In the genomic region with DNA sequence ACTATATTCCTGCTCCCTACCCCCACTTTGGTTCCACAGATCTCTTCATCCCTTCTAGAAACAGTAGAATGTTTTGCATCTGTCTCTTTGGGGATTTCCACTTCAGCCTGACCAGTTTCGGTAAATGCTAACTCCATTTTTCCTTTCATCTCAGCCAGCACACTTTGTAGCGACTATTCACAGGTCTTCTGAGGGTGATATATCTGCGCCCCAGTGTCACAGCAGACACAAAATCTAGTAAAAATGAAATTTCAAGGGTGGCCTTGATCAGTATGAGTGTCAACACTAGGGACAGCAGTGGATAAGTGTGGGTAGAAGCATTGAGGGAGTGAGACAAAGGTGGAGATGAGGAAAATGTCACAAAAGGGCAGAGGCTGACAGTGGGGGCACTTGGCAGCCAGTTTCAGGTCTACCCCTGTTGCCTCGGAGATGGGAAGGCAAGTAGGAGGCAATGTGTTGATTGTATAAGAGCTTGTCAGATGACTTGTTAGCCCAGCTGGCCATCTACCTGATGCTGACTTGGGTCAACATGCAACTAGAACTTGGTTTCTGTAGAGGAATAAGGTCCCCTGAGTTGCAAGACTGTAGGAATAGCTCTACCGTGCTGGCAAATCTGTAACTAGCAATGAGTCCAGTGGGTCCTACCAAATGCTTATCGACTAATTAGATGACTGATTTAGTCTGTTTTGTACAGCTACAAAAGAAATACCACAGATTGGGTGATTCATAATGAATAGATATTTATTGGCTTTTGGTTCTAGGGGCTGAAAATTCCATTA, we compare ENCODE assay signal across 11 cellular contexts.
DNase-seq lines count a peak whose midpoint lies in the region; ATAC-seq, FAIRE-seq and TF ChIP-seq lines count a peak whose summit lies in the region.
"Had no signal": no experiment of that assay in that cellular context is flagged by ENCODE, and none has a peak within 500 bp of the region (broad histone marks: within the 10 kb centered on the region; RNA-seq: fewer than 3 reads in every experiment).

No MANE protein-coding gene starts in this region.

- peak; percentile 64 for FAIRE-seq in GM12878 (lab: Jason Lieb, UNC)

- H3K79me2 ChIP-seq in GM12878 (ENCODE audit: control insufficient read depth, insufficient read depth, low read length) = no peaks in the 10 kb centered on the region

- peak overlapping the region; percentile 78 for H3K4me2 ChIP-seq in GM12878 (ENCODE audit: control insufficient read depth, insufficient read depth)

- no peak for TF ChIP-seq POLR2A in GM12878 (IDR thresholded peaks at IDR 0.05; ENCODE audit: low read depth, low read length)
- no peak for TF ChIP-seq POLR2A in tibial nerve (IDR thresholded peaks at IDR 0.05)

- TF ChIP-seq RAD21 in GM12878 (IDR thresholded peaks at IDR 0.05; ENCODE audit: insufficient read depth, low read depth, low read length) = no peak

- no peaks in the 10 kb centered on the region for H4K20me1 ChIP-seq in GM12878 (ENCODE audit: control insufficient read depth, insufficient read depth)

- RAD21 ChIA-PET in GM12878 (lab: Charles Lee; ENCODE audit: unreplicated experiment) = interaction anchor here (0.6 to 17.6 kb wide), 41 partner anchors 8 to 324 kb away, joined by 3 to 348 read pairs (median 9); a partner anchor contains a TSS

- 2% methylated on average over 6 of the region's 6 CpGs for WGBS in GM12878 (ENCODE audit: insufficient coverage, insufficient replicate concordance, low lambda C conversion rate, missing lambda C conversion rate)
- WGBS in tibial nerve, 2 donors = 86 to 90% methylated on average over 6 of the region's 6 CpGs

- TF ChIP-seq EP300 in GM12878 (IDR thresholded peaks at IDR 0.05; ENCODE audit: borderline replicate concordance in 1 of 2, control insufficient read depth in 1 of 2, low read depth in 2 of 2, low read length in 2 of 2) = peak; percentile 61 to 68; a peak in 3 of 4 replicates
- TF ChIP-seq EP300 in tibial nerve (IDR thresholded peaks at IDR 0.05) = no peak

- no peaks in the 10 kb centered on the region for H3K27me3 ChIP-seq in GM12878 (replicated peaks in 1 of 2; ENCODE audit: control insufficient read depth in 2 of 2, insufficient read depth in 2 of 2, low read length in 1 of 2)
- H3K27me3 ChIP-seq in tibial nerve = no peaks in the 10 kb centered on the region

- SMC1A ChIA-PET in GM12878 (lab: Charles Lee; ENCODE audit: uncharacterized antibody, unreplicated experiment) = interaction anchor here (0.7 to 24.6 kb wide), 57 partner anchors 10 to 323 kb away, joined by 3 to 961 read pairs (median 6); a partner anchor contains a TSS

- no peak overlapping the region; the same call in 1 of the 2 replicates for H3K9ac ChIP-seq in GM12878 (ENCODE audit: control insufficient read depth, insufficient read depth, low read length)

- ATAC-seq in GM21423 (IDR thresholded peaks at IDR 0.05; ENCODE audit: unreplicated experiment) (peak; percentile 27), HG03442 (IDR thresholded peaks at IDR 0.05; ENCODE audit: unreplicated experiment) (peak; percentile 35), GM12878 (peak; percentile 55)
- ATAC-seq: heart left ventricle had no signal

- BruUV-seq in GM12878 (replicated peaks; lab: Mats Ljungman, UMichigan) = TSS peak; percentile 82

- in situ Hi-C loops in GM12878 (cut with MboI) = loop anchor here (5.0 kb wide), 1 partner anchor 320 kb away; no protein-coding TSS in a partner anchor

- H3K36me3 ChIP-seq in GM12878 (ENCODE audit: control insufficient read depth in 2 of 2, insufficient read depth in 2 of 2, low read length in 1 of 2) (no peaks in the 10 kb centered on the region), tibial nerve (no peaks in the 10 kb centered on the region)
- H3K36me3 ChIP-seq: heart left ventricle had no signal

- H3K27ac ChIP-seq in GM12878 (ENCODE audit: control insufficient read depth, insufficient read depth) (peak overlapping the region; percentile 75), tibial nerve (no peak overlapping the region)

- CTCF ChIA-PET in GM12878 (lab: Yijun Ruan, JAX) = interaction anchor here (0.8 to 8.6 kb wide), 21 partner anchors 13 to 327 kb away, joined by 3 to 103 read pairs (median 5); no protein-coding TSS in a partner anchor

- H3K4me3 ChIP-seq in GM08714 (ENCODE audit: low read length) (peak overlapping the region; percentile 34; the same call in 1 of the 2 replicates), GM12878 (peak overlapping the region; percentile 22; the same call in 1 of the 2 replicates), tibial nerve (no peak overlapping the region)
- H3K4me3 ChIP-seq: heart left ventricle had no signal

- intact Hi-C loops in GM12878 (cut with micrococcal nuclease; ENCODE audit: unreplicated experiment) = loop anchor here (1.0 to 10.0 kb wide), 8 partner anchors 28 to 322 kb away; a partner anchor contains a TSS

- peak overlapping the region; percentile 66 for H2AFZ ChIP-seq in GM12878 (ENCODE audit: control insufficient read depth, low read depth, low read length)

- POLR2A ChIA-PET in GM12878 (lab: Charles Lee) = interaction anchor here (0.6 to 4.9 kb wide), 46 partner anchors 10 to 325 kb away, joined by 3 to 39 read pairs (median 6); a partner anchor contains a TSS

- H3K4me1 ChIP-seq in GM12878 (ENCODE audit: control insufficient read depth, insufficient read depth, low read length) = peaks cover 54% of the 10 kb centered on the region
- no peaks in the 10 kb centered on the region for H3K4me1 ChIP-seq in tibial nerve

- TF ChIP-seq CTCF in GM12878 (IDR thresholded peaks at IDR 0.05 in 2 of 3, conservative IDR thresholded peaks at IDR 0.05 in 1 of 3; ENCODE audit: control insufficient read depth in 2 of 3, extremely low read depth in 1 of 3, insufficient read depth in 1 of 3, low read depth in 3 of 3, low read length in 3 of 3) = 0 out of 6 replicates have a peak, but pooled peaks of 1 of the 3 experiments have one; percentile 8
- no peak for TF ChIP-seq CTCF in tibial nerve (IDR thresholded peaks at IDR 0.05)

- peak; percentile 56 for DNase-seq in GM12878 (ENCODE audit: low read depth, low spot score)
- no peak for DNase-seq in A172 (ENCODE audit: low spot score)
- DNase-seq in AG08395 (ENCODE audit: low spot score) = no peak
- no peak for DNase-seq in NCI-H2227 treated with DMSO at 0.1 percent for 48 hours (lab: John Stamatoyannopoulos, UW)
- no peak for DNase-seq in tibial nerve (ENCODE audit: low spot score in 2 of 2)
- DNase-seq: heart left ventricle, posterior cingulate gyrus, trophoblast cell had no signal

- H3K9me3 ChIP-seq in GM12878 (replicated peaks; ENCODE audit: control insufficient read depth, insufficient read depth, low read length) (no peaks in the 10 kb centered on the region; the same call in 2 of the 3 replicates), tibial nerve (no peaks in the 10 kb centered on the region)
- H3K9me3 ChIP-seq: heart left ventricle had no signal

TF ChIP-seq in GM12878, 131 proteins besides CTCF, POLR2A, EP300 and RAD21 (continues in another document):
- TF ChIP-seq, protein P1, sequence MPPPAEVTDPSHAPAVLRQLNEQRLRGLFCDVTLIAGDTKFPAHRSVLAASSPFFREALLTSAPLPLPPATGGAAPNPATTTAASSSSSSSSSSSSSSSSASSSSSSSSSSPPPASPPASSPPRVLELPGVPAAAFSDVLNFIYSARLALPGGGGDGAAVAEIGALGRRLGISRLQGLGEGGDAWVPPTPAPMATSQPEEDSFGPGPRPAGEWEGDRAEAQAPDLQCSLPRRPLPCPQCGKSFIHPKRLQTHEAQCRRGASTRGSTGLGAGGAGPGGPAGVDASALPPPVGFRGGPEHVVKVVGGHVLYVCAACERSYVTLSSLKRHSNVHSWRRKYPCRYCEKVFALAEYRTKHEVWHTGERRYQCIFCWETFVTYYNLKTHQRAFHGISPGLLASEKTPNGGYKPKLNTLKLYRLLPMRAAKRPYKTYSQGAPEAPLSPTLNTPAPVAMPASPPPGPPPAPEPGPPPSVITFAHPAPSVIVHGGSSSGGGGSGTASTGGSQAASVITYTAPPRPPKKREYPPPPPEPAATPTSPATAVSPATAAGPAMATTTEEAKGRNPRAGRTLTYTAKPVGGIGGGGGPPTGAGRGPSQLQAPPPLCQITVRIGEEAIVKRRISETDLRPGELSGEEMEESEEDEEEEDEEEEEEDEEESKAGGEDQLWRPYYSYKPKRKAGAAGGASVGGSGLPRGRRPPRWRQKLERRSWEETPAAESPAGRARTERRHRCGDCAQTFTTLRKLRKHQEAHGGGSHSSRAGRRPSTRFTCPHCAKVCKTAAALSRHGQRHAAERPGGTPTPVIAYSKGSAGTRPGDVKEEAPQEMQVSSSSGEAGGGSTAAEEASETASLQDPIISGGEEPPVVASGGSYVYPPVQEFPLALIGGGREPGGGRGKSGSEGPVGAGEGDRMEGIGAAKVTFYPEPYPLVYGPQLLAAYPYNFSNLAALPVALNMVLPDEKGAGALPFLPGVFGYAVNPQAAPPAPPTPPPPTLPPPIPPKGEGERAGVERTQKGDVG (CRISPR knock-in tag; IDR thresholded peaks at IDR 0.05) = no peak
- TF ChIP-seq NR2C1 (IDR thresholded peaks at IDR 0.05) (no peak), RB1 (IDR thresholded peaks at IDR 0.05; ENCODE audit: borderline replicate concordance) (no peak; the same call in 1 of the 2 replicates), SMAD1 (IDR thresholded peaks at IDR 0.05; ENCODE audit: low read depth, partially characterized antibody) (no peak), MXI1 (IDR thresholded peaks at IDR 0.05; ENCODE audit: low read depth, low read length) (no peak), TCF3 (IDR thresholded peaks at IDR 0.05; ENCODE audit: borderline replicate concordance, insufficient read depth, low read depth, low read length) (no peak)
- TF ChIP-seq, protein P2, sequence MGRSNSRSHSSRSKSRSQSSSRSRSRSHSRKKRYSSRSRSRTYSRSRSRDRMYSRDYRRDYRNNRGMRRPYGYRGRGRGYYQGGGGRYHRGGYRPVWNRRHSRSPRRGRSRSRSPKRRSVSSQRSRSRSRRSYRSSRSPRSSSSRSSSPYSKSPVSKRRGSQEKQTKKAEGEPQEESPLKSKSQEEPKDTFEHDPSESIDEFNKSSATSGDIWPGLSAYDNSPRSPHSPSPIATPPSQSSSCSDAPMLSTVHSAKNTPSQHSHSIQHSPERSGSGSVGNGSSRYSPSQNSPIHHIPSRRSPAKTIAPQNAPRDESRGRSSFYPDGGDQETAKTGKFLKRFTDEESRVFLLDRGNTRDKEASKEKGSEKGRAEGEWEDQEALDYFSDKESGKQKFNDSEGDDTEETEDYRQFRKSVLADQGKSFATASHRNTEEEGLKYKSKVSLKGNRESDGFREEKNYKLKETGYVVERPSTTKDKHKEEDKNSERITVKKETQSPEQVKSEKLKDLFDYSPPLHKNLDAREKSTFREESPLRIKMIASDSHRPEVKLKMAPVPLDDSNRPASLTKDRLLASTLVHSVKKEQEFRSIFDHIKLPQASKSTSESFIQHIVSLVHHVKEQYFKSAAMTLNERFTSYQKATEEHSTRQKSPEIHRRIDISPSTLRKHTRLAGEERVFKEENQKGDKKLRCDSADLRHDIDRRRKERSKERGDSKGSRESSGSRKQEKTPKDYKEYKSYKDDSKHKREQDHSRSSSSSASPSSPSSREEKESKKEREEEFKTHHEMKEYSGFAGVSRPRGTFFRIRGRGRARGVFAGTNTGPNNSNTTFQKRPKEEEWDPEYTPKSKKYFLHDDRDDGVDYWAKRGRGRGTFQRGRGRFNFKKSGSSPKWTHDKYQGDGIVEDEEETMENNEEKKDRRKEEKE (IDR thresholded peaks at IDR 0.05) = no peak

Comparison
In these comparisons a context has a peak if more than half of its experiments do, and no peak if none do; other contexts are left out.
1. H3K4me3 ChIP-seq: peak in GM08714 (single experiment) and GM12878 (single experiment); none in tibial nerve (0 of 4).
2. Peak in every context shown above with its lines, with median percentiles within 50 percentile points of each other: ATAC-seq.